Comparison of ENCODE assay signal across 30 cellular contexts in the genomic region with DNA sequence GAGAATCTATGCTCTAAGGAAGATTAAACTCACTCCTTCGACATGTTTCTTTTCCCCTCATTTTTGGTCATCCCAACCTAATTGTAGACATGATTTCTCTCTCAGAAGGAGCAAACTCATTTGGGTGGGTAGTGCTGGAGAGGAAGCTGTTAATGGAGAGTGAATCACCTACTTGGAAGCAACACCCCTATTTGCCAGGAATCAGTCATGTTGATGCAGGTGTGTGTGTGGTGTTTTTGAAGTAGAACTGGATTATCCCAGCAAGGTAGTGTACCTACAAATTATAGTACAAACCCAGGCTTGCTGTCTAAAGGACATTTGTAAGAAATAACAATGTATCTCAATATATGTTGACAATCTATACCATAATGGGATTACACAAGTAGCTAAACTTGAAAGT.
"Had no signal": no experiment of that assay in that cellular context is flagged by ENCODE, and none has a peak within 500 bp of the region (broad histone marks: within the 10 kb centered on the region; RNA-seq: fewer than 3 reads in every experiment).

No MANE protein-coding gene starts in this region.

- H3K9me3 ChIP-seq: lower lobe of right lung, neutrophil, psoas muscle, right atrium auricular region, right lobe of liver, vagina had no signal

- H3K4me1 ChIP-seq: lower lobe of right lung, parathyroid adenoma, psoas muscle, right atrium auricular region, right lobe of liver, tibial nerve, vagina had no signal

- H3K79me2 ChIP-seq: hepatocyte, parathyroid adenoma had no signal

- H3K4me3 ChIP-seq: hepatocyte, lower lobe of right lung, neural progenitor cell, psoas muscle, right atrium auricular region, right lobe of liver, smooth muscle cell, tibial nerve, vagina had no signal

- H2AFZ ChIP-seq: hepatocyte, neural progenitor cell, parathyroid adenoma had no signal

- DNase-seq: islet precursor cell; left cardiac atrium; left ventricle myocardium superior; lower lobe of right lung; mesendoderm; naive B cell; natural killer cell; nephron progenitor cell; occipital lobe; psoas muscle; right lobe of liver; stimulated activated CD4-positive, alpha-beta T cell treated with anti-CD3 and anti-CD28 coated beads, Interleukin-1b, Interleukin-23, amount 100 ng/mL, for 48 hours; stimulated activated CD4-positive, alpha-beta T cell treated with anti-CD3 and anti-CD28 coated beads, Interleukin-2, amount 100 ng/mL, for 48 hours; stimulated activated CD4-positive, alpha-beta T cell treated with anti-CD3 and anti-CD28 coated beads, Interleukin-4, amount 100 ng/mL, for 4 hours; stimulated activated CD8-positive, alpha-beta memory T cell treated with anti-CD3 and anti-CD28 coated beads, Interleukin-4, amount 100 ng/mL, for 48 hours; stimulated activated naive CD4-positive, alpha-beta T cell treated with Interleukin-2 at 50 U/mL for 16 hours; stimulated activated naive CD8-positive, alpha-beta T cell treated with anti-CD3 and anti-CD28 coated beads, Interleukin-15, amount 100 ng/mL, for 72 hours; substantia nigra had no signal

- H3K9ac ChIP-seq: neural progenitor cell, parathyroid adenoma had no signal

- H3K36me3 Mint-ChIP-seq: mesothelial cell of epicardium; naive B cell; natural killer cell; neural progenitor cell; stimulated activated memory B cell treated with anti-CD40 and anti-IgM and Interleukin-4, amounts not matched to agents 10 μg/mL and 1 μg/mL and 100 μg/mL, for 72 hours; type B pancreatic cell had no signal

- H3K4me3 Mint-ChIP-seq: mesothelial cell of epicardium; naive B cell; natural killer cell; nephron progenitor cell; neural progenitor cell; stimulated activated memory B cell treated with anti-CD40 and anti-IgM and Interleukin-4, amounts not matched to agents 10 μg/mL and 1 μg/mL and 100 μg/mL, for 72 hours; stimulated activated naive CD8-positive, alpha-beta T cell treated with anti-CD3 and anti-CD28 coated beads, Interleukin-15, amount 100 ng/mL, for 72 hours; type B pancreatic cell had no signal

- H3K27ac Mint-ChIP-seq: mesothelial cell of epicardium; natural killer cell; nephron progenitor cell; neural progenitor cell; stimulated activated memory B cell treated with anti-CD40 and anti-IgM and Interleukin-4, amounts not matched to agents 10 μg/mL and 1 μg/mL and 100 μg/mL, for 72 hours; stimulated activated naive CD8-positive, alpha-beta T cell treated with anti-CD3 and anti-CD28 coated beads, Interleukin-15, amount 100 ng/mL, for 72 hours; type B pancreatic cell had no signal

- H3K36me3 ChIP-seq: lower lobe of right lung, neural progenitor cell, neutrophil, right atrium auricular region, right lobe of liver, tibial nerve, vagina had no signal

- H3K4me1 Mint-ChIP-seq: mesothelial cell of epicardium; naive B cell; natural killer cell; stimulated activated memory B cell treated with anti-CD40 and anti-IgM and Interleukin-4, amounts not matched to agents 10 μg/mL and 1 μg/mL and 100 μg/mL, for 72 hours; stimulated activated naive CD8-positive, alpha-beta T cell treated with anti-CD3 and anti-CD28 coated beads, Interleukin-15, amount 100 ng/mL, for 72 hours had no signal

- H3K27me3 ChIP-seq: hepatocyte, neural progenitor cell, neutrophil, right atrium auricular region, right lobe of liver, tibial nerve, vagina had no signal

- ATAC-seq: left cardiac atrium; left lobe of liver; left ventricle myocardium superior; lower lobe of right lung; natural killer cell; psoas muscle; right lobe of liver; stimulated activated memory B cell treated with anti-CD40 and anti-IgM and Interleukin-4, amounts not matched to agents 10 μg/mL and 1 μg/mL and 100 μg/mL, for 72 hours; stimulated activated naive CD8-positive, alpha-beta T cell treated with anti-CD3 and anti-CD28 coated beads, Interleukin-15, amount 100 ng/mL, for 72 hours had no signal

- H3K4me2 ChIP-seq: hepatocyte, neural progenitor cell, smooth muscle cell had no signal

- H3K9me3 Mint-ChIP-seq: mesothelial cell of epicardium; natural killer cell; nephron progenitor cell; neural progenitor cell; stimulated activated memory B cell treated with anti-CD40 and anti-IgM and Interleukin-4, amounts not matched to agents 10 μg/mL and 1 μg/mL and 100 μg/mL, for 72 hours; stimulated activated naive CD8-positive, alpha-beta T cell treated with anti-CD3 and anti-CD28 coated beads, Interleukin-15, amount 100 ng/mL, for 72 hours; type B pancreatic cell had no signal

- H3K27ac ChIP-seq: hepatocyte, lower lobe of right lung, neural progenitor cell, neutrophil, parathyroid adenoma, psoas muscle, right atrium auricular region, right lobe of liver, tibial nerve, vagina had no signal

- H3K27me3 Mint-ChIP-seq: stimulated activated memory B cell treated with anti-CD40 and anti-IgM and Interleukin-4, amounts not matched to agents 10 μg/mL and 1 μg/mL and 100 μg/mL, for 72 hours; stimulated activated naive CD8-positive, alpha-beta T cell treated with anti-CD3 and anti-CD28 coated beads, Interleukin-15, amount 100 ng/mL, for 72 hours; type B pancreatic cell had no signal
